In genomic region chr1:154463512-154463990, GRCh38 we compare ENCODE assay signal across 8 cellular contexts. TPM values are rescaled to one million over a fixed set of nuclear protein-coding genes. Genes with fewer than 3 reads are reported as not detected.
DNase-seq lines count a peak whose midpoint lies in the region; ATAC-seq, FAIRE-seq and TF ChIP-seq lines count a peak whose summit lies in the region.

No MANE protein-coding gene starts in this region.

- H4K20me1 ChIP-seq in HepG2 (ENCODE audit: insufficient read depth, low read length), result no peaks in the 10 kb centered on the region

- H3K27me3 ChIP-seq in right lobe of liver, result no peaks in the 10 kb centered on the region
- no peaks in the 10 kb centered on the region for H3K27me3 ChIP-seq in HepG2 (ENCODE audit: control insufficient read depth in 1 of 2, insufficient read depth in 2 of 2, low read length in 2 of 2)
- no peaks in the 10 kb centered on the region for H3K27me3 ChIP-seq in thymus (ENCODE audit: control insufficient read depth, insufficient read depth)

- peaks cover 73% of the 10 kb centered on the region for H3K4me1 Mint-ChIP-seq in activated naive CD4-positive, alpha-beta T cell treated with anti-CD3 and anti-CD28 coated beads for 36 hours (ENCODE audit: low read depth)
- peaks cover 15% of the 10 kb centered on the region for H3K4me1 Mint-ChIP-seq in WTC11

- H3K9me3 Mint-ChIP-seq in activated naive CD4-positive, alpha-beta T cell treated with anti-CD3 and anti-CD28 coated beads for 36 hours, result no peaks in the 10 kb centered on the region
- H3K9me3 Mint-ChIP-seq in WTC11, result no peaks in the 10 kb centered on the region

- no peak overlapping the region for H3K27ac ChIP-seq in right lobe of liver
- H3K27ac ChIP-seq in HepG2 (ENCODE audit: extremely low read length, insufficient read depth, low read length), result no peak overlapping the region
- peak overlapping the region; percentile 67 for H3K27ac ChIP-seq in thymus (ENCODE audit: low read depth)

- no peak overlapping the region for H2AFZ ChIP-seq in HepG2 (ENCODE audit: low read length)

- FAIRE-seq in HepG2 (lab: Jason Lieb, UNC), result no peak

- no peaks in the 10 kb centered on the region for H3K79me2 ChIP-seq in HepG2 (ENCODE audit: insufficient read depth, low read length)

- CTCF ChIA-PET in HepG2 (lab: Yijun Ruan, JAX; ENCODE audit: low intra/inter-chr PET ratio, low total read pairs) (no interaction called here), WTC11 (lab: Charles Lee) (interaction anchor here (0.6 to 1.5 kb wide), 3 partner anchors 16 to 83 kb away, joined by 3 to 5 read pairs (median 4); no protein-coding TSS in a partner anchor)
- CTCF ChIA-PET in activated naive CD4-positive, alpha-beta T cell treated with anti-CD3 and anti-CD28 coated beads for 36 hours (lab: Charles Lee), result interaction anchor here (0.6 to 1.4 kb wide), 4 partner anchors 15 to 403 kb away, joined by 3 read pairs; no protein-coding TSS in a partner anchor

- H3K4me1 ChIP-seq in right lobe of liver (peaks cover 0 to 1% (median 0%) of the 10 kb centered on the region in 4 donors), HepG2 (ENCODE audit: insufficient read depth, low read length) (no peaks in the 10 kb centered on the region), thymus (ENCODE audit: control insufficient read depth, insufficient read depth, low read length) (peaks cover 16% of the 10 kb centered on the region)

- POLR2A ChIA-PET in HepG2 (lab: Yijun Ruan, JAX), result no interaction called here
- POLR2A ChIA-PET in WTC11 (lab: Charles Lee), result interaction anchor here (0.5 kb wide), 1 partner anchor 389 kb away, joined by 3 read pairs; no protein-coding TSS in a partner anchor

- H3K4me2 ChIP-seq in HepG2 (ENCODE audit: low read depth, low read length), result no peak overlapping the region

- TF ChIP-seq CTCF in right lobe of liver (IDR thresholded peaks at IDR 0.05) (no peak), HepG2 (CRISPR knock-in tag; IDR thresholded peaks at IDR 0.05) (no peak), WTC11 (IDR thresholded peaks at IDR 0.05) (no peak)

- no peak overlapping the region for H3K9ac ChIP-seq in HepG2 (ENCODE audit: insufficient read depth, low read depth, low read length)

- no peak for TF ChIP-seq POLR2A in right lobe of liver (IDR thresholded peaks at IDR 0.05)
- no peak for TF ChIP-seq POLR2A in HepG2 (IDR thresholded peaks at IDR 0.05; ENCODE audit: insufficient read depth in 1 of 2, low read depth in 2 of 2, low read length in 2 of 2)

- ATAC-seq in right lobe of liver, result peak; percentile 6 to 25 (median 18)
- no peak for ATAC-seq in HepG2
- no peak for ATAC-seq in WTC11

- H3K9me3 ChIP-seq in right lobe of liver, result no peaks in the 10 kb centered on the region
- H3K9me3 ChIP-seq in HepG2 (ENCODE audit: low read length), result no peaks in the 10 kb centered on the region
- H3K9me3 ChIP-seq in thymus (ENCODE audit: control insufficient read depth), result no peaks in the 10 kb centered on the region

- in situ Hi-C loops in HepG2 (cut with HindIII; ENCODE audit: extremely low pct_ligation_motif_present, low pct_unique_long_range_greater_than_20kb), result no loop called here

- H3K27ac Mint-ChIP-seq in activated naive CD4-positive, alpha-beta T cell treated with anti-CD3 and anti-CD28 coated beads for 36 hours, result peak overlapping the region; percentile 78
- H3K27ac Mint-ChIP-seq in WTC11, result no peak overlapping the region

- BruUV-seq in HepG2 (replicated peaks; lab: Mats Ljungman, UMichigan), result no TSS peak

- H3K4me3 ChIP-seq in right lobe of liver, result no peak overlapping the region
- H3K4me3 ChIP-seq in HepG2 (replicated peaks in 1 of 3; ENCODE audit: insufficient read depth in 1 of 3, low read depth in 2 of 3, low read length in 3 of 3), result no peak overlapping the region
- no peak overlapping the region for H3K4me3 ChIP-seq in thymus (ENCODE audit: low read length)

- H3K36me3 Mint-ChIP-seq in activated naive CD4-positive, alpha-beta T cell treated with anti-CD3 and anti-CD28 coated beads for 36 hours (ENCODE audit: low read depth), result peaks cover 4% of the 10 kb centered on the region
- no peaks in the 10 kb centered on the region for H3K36me3 Mint-ChIP-seq in WTC11

- TF ChIP-seq RAD21 in HepG2 (CRISPR knock-in tag; IDR thresholded peaks at IDR 0.05), result no peak

- no peaks in the 10 kb centered on the region for H3K27me3 Mint-ChIP-seq in activated naive CD4-positive, alpha-beta T cell treated with anti-CD3 and anti-CD28 coated beads for 36 hours (ENCODE audit: low read depth)
- no peaks in the 10 kb centered on the region for H3K27me3 Mint-ChIP-seq in WTC11 (ENCODE audit: low read depth)

- 62% methylated on average over 2 of the region's 4 CpGs for WGBS in right lobe of liver (ENCODE audit: insufficient coverage, low coverage, low lambda C conversion rate, missing lambda C conversion rate)
- 88% methylated on average over 4 of the region's 4 CpGs for WGBS in HepG2 (ENCODE audit: low lambda C conversion rate)
- 14% methylated on average over 4 of the region's 4 CpGs for WGBS in thymus

- intact Hi-C loops in right lobe of liver (cut with DNase I), result no loop called here
- intact Hi-C loops in HepG2 (cut with micrococcal nuclease; ENCODE audit: unreplicated experiment), result no loop called here
- intact Hi-C loops in activated naive CD4-positive, alpha-beta T cell treated with anti-CD3 and anti-CD28 coated beads for 36 hours (cut with micrococcal nuclease), result loop anchor here (1.0 to 2.0 kb wide), 5 partner anchors 13 to 110 kb away; no protein-coding TSS in a partner anchor

- H3K36me3 ChIP-seq in right lobe of liver (peaks cover 0 to 94% (median 27%) of the 10 kb centered on the region in 4 donors), HepG2 (replicated peaks in 1 of 2; ENCODE audit: control insufficient read depth in 1 of 2, insufficient read depth in 2 of 2, low read length in 2 of 2) (no peaks in the 10 kb centered on the region), thymus (ENCODE audit: control insufficient read depth, insufficient read depth) (no peaks in the 10 kb centered on the region)

- DNase-seq in right lobe of liver, result no peak
- DNase-seq in HepG2 (ENCODE audit: low spot score), result no peak
- peak; percentile 89 for DNase-seq in activated naive CD4-positive, alpha-beta T cell treated with anti-CD3 and anti-CD28 coated beads for 36 hours
- peak; percentile 59 to 79 for DNase-seq in lung microvascular endothelial cell (ENCODE audit: low read depth in 2 of 2)
- DNase-seq in NCI-H345 (lab: John Stamatoyannopoulos, UW), result no peak
- DNase-seq in globus pallidus (ENCODE audit: low spot score), result no peak
- DNase-seq in WTC11 (ENCODE audit: low spot score), result no peak

- TF ChIP-seq EP300 in HepG2 (IDR thresholded peaks at IDR 0.05; ENCODE audit: low read depth in 2 of 2, low read length in 2 of 2) (no peak), HepG2 (CRISPR knock-in tag; IDR thresholded peaks at IDR 0.05; ENCODE audit: borderline replicate concordance) (no peak)

- H3K4me3 Mint-ChIP-seq in activated naive CD4-positive, alpha-beta T cell treated with anti-CD3 and anti-CD28 coated beads for 36 hours, result no peak overlapping the region
- H3K4me3 Mint-ChIP-seq in WTC11, result no peak overlapping the region

RNA-seq across cellular contexts. Expression of gene TDRD10, which starts 38.5 kb away (rescaled TPM):
- total RNA-seq in right lobe of liver (1 to 10 TPM in 5 of 6 experiments, under 1 TPM in 1; 0.92 to 2.2 (median 1.4) TPM), HepG2 (2016; rRNA removed; fragmentation: Illumina TruSeq; extraction: Trizol) (not detected in 2 replicates), lung microvascular endothelial cell (3.5 and 5.0 TPM in 2 replicates), WTC11 (2021) (0.09 to 0.46 TPM (median 0.25 TPM) in 3 replicates)
- not detected in 2 replicates for total RNA-seq in HepG2 (2016; cell fraction: cytosol; rRNA removed; fragmentation: Illumina TruSeq; extraction: Trizol; ENCODE audit: low read depth)
- total RNA-seq in HepG2 (2016; cell fraction: insoluble cytoplasmic fraction; rRNA removed; fragmentation: Illumina TruSeq; extraction: Trizol), result not detected in 2 replicates
- not detected in 2 replicates for total RNA-seq in HepG2 (2016; cell fraction: membrane; rRNA removed; fragmentation: Illumina TruSeq; extraction: Trizol)
- not detected in 2 replicates for total RNA-seq in HepG2 (2016; cell fraction: nucleus; rRNA removed; fragmentation: Illumina TruSeq; extraction: Trizol)
- polyA plus RNA-seq in HepG2 (2011; rRNA removed) (not detected in 2 replicates), thymus (12.2 TPM)
- polyA plus RNA-seq in HepG2 (2011; cell fraction: cytosol; rRNA removed), result not detected in 2 replicates
- polyA plus RNA-seq in HepG2 (2011; cell fraction: nucleus; rRNA removed), result not detected in 2 replicates
- polyA plus RNA-seq in HepG2 (2012), result not detected in 2 replicates
- polyA plus RNA-seq in HepG2 (2016; cell fraction: cytosol; fragmentation: Illumina TruSeq; extraction: Trizol; ENCODE audit: low read depth), result not detected in 2 replicates
- polyA plus RNA-seq in HepG2 (2016; cell fraction: insoluble cytoplasmic fraction; fragmentation: Illumina TruSeq; extraction: Trizol; ENCODE audit: low read depth), result not detected in 2 replicates
- polyA plus RNA-seq in HepG2 (2016; cell fraction: membrane; fragmentation: Illumina TruSeq; extraction: Trizol; ENCODE audit: low read depth), result not detected in 2 replicates
- polyA plus RNA-seq in HepG2 (2016; cell fraction: nucleus; fragmentation: Illumina TruSeq; extraction: Trizol; ENCODE audit: insufficient read depth, low read depth), result not detected in 2 replicates
- polyA minus RNA-seq in HepG2 (2011; rRNA and poly(A)+ RNA removed; ENCODE audit: low replicate concordance), result 0.07 TPM in 1 of 2 replicates, not detected in the other
- not detected in 2 replicates for polyA minus RNA-seq in HepG2 (2011; cell fraction: cytosol; rRNA and poly(A)+ RNA removed)
- not detected in 2 replicates for polyA minus RNA-seq in HepG2 (2011; cell fraction: nucleus; rRNA and poly(A)+ RNA removed)
- not detected for total RNA-seq in activated naive CD4-positive, alpha-beta T cell treated with anti-CD3 and anti-CD28 coated beads for 36 hours

RNA-seq across cellular contexts. Expression of gene SHE, which starts 38.7 kb away (rescaled TPM):
- total RNA-seq in right lobe of liver (1 to 10 TPM; 4.0 to 5.6 (median 4.7) TPM), HepG2 (2016; rRNA removed; fragmentation: Illumina TruSeq; extraction: Trizol) (not detected in 2 replicates), lung microvascular endothelial cell (62.3 and 91.7 TPM in 2 replicates), WTC11 (2021) (0.73 to 1.1 TPM (median 0.79 TPM) in 3 replicates)
- total RNA-seq in HepG2 (2016; cell fraction: cytosol; rRNA removed; fragmentation: Illumina TruSeq; extraction: Trizol; ENCODE audit: low read depth), result not detected in 2 replicates
- total RNA-seq in HepG2 (2016; cell fraction: insoluble cytoplasmic fraction; rRNA removed; fragmentation: Illumina TruSeq; extraction: Trizol), result not detected in 2 replicates
- not detected in 2 replicates for total RNA-seq in HepG2 (2016; cell fraction: membrane; rRNA removed; fragmentation: Illumina TruSeq; extraction: Trizol)
- not detected in 2 replicates for total RNA-seq in HepG2 (2016; cell fraction: nucleus; rRNA removed; fragmentation: Illumina TruSeq; extraction: Trizol)
- polyA plus RNA-seq in HepG2 (2011; rRNA removed) (not detected in 2 replicates), thymus (7.6 TPM)
- not detected in 2 replicates for polyA plus RNA-seq in HepG2 (2011; cell fraction: cytosol; rRNA removed)
- not detected in 2 replicates for polyA plus RNA-seq in HepG2 (2011; cell fraction: nucleus; rRNA removed)
- polyA plus RNA-seq in HepG2 (2012), result not detected in 2 replicates
- not detected in 2 replicates for polyA plus RNA-seq in HepG2 (2016; cell fraction: cytosol; fragmentation: Illumina TruSeq; extraction: Trizol; ENCODE audit: low read depth)
- not detected in 2 replicates for polyA plus RNA-seq in HepG2 (2016; cell fraction: insoluble cytoplasmic fraction; fragmentation: Illumina TruSeq; extraction: Trizol; ENCODE audit: low read depth)
- not detected in 2 replicates for polyA plus RNA-seq in HepG2 (2016; cell fraction: membrane; fragmentation: Illumina TruSeq; extraction: Trizol; ENCODE audit: low read depth)
- not detected in 2 replicates for polyA plus RNA-seq in HepG2 (2016; cell fraction: nucleus; fragmentation: Illumina TruSeq; extraction: Trizol; ENCODE audit: insufficient read depth, low read depth)
- polyA minus RNA-seq in HepG2 (2011; rRNA and poly(A)+ RNA removed; ENCODE audit: low replicate concordance), result not detected in 2 replicates
- polyA minus RNA-seq in HepG2 (2011; cell fraction: cytosol; rRNA and poly(A)+ RNA removed), result not detected in 2 replicates
- not detected in 2 replicates for polyA minus RNA-seq in HepG2 (2011; cell fraction: nucleus; rRNA and poly(A)+ RNA removed)
- not detected for total RNA-seq in activated naive CD4-positive, alpha-beta T cell treated with anti-CD3 and anti-CD28 coated beads for 36 hours

RNA-seq across cellular contexts. Expression of gene IL6R, which starts 58.4 kb away (rescaled TPM):
- total RNA-seq in right lobe of liver (100 to 1,000 TPM in 2 of 6 experiments, 10 to 100 TPM in 4; 32.2 to 145 (median 68.2) TPM), HepG2 (2016; rRNA removed; fragmentation: Illumina TruSeq; extraction: Trizol) (3.5 and 5.0 TPM in 2 replicates), lung microvascular endothelial cell (7.6 and 9.7 TPM in 2 replicates), WTC11 (2021) (3.2 to 7.0 TPM (median 3.4 TPM) in 3 replicates)
- 0.71 and 0.91 TPM in 2 replicates for total RNA-seq in HepG2 (2016; cell fraction: cytosol; rRNA removed; fragmentation: Illumina TruSeq; extraction: Trizol; ENCODE audit: low read depth)
- 1.9 and 4.6 TPM in 2 replicates for total RNA-seq in HepG2 (2016; cell fraction: insoluble cytoplasmic fraction; rRNA removed; fragmentation: Illumina TruSeq; extraction: Trizol)
- total RNA-seq in HepG2 (2016; cell fraction: membrane; rRNA removed; fragmentation: Illumina TruSeq; extraction: Trizol), result 1.2 and 1.3 TPM in 2 replicates
- 3.7 and 4.0 TPM in 2 replicates for total RNA-seq in HepG2 (2016; cell fraction: nucleus; rRNA removed; fragmentation: Illumina TruSeq; extraction: Trizol)
- polyA plus RNA-seq in HepG2 (2011; rRNA removed) (24.5 and 30.5 TPM in 2 replicates), thymus (10.3 TPM)
- 15.2 and 20.2 TPM in 2 replicates for polyA plus RNA-seq in HepG2 (2011; cell fraction: cytosol; rRNA removed)
- 15.9 and 16.7 TPM in 2 replicates for polyA plus RNA-seq in HepG2 (2011; cell fraction: nucleus; rRNA removed)
- polyA plus RNA-seq in HepG2 (2012), result 13.7 and 18.5 TPM in 2 replicates
- polyA plus RNA-seq in HepG2 (2016; cell fraction: cytosol; fragmentation: Illumina TruSeq; extraction: Trizol; ENCODE audit: low read depth), result 0.28 and 0.32 TPM in 2 replicates
- 1.4 and 2.1 TPM in 2 replicates for polyA plus RNA-seq in HepG2 (2016; cell fraction: insoluble cytoplasmic fraction; fragmentation: Illumina TruSeq; extraction: Trizol; ENCODE audit: low read depth)
- 0.60 and 0.65 TPM in 2 replicates for polyA plus RNA-seq in HepG2 (2016; cell fraction: membrane; fragmentation: Illumina TruSeq; extraction: Trizol; ENCODE audit: low read depth)
- polyA plus RNA-seq in HepG2 (2016; cell fraction: nucleus; fragmentation: Illumina TruSeq; extraction: Trizol; ENCODE audit: insufficient read depth, low read depth), result 4.0 and 4.9 TPM in 2 replicates
- polyA minus RNA-seq in HepG2 (2011; rRNA and poly(A)+ RNA removed; ENCODE audit: low replicate concordance), result 13.3 and 63.4 TPM in 2 replicates
- 10.3 and 13.7 TPM in 2 replicates for polyA minus RNA-seq in HepG2 (2011; cell fraction: cytosol; rRNA and poly(A)+ RNA removed)
- polyA minus RNA-seq in HepG2 (2011; cell fraction: nucleus; rRNA and poly(A)+ RNA removed), result 13.4 and 13.8 TPM in 2 replicates
- 10 to 100 TPM; 17.3 to 25.9 TPM for total RNA-seq in activated naive CD4-positive, alpha-beta T cell treated with anti-CD3 and anti-CD28 coated beads for 36 hours

Comparison
In these comparisons a context has a peak if more than half of its experiments do, and no peak if none do; other contexts are left out.
1. ATAC-seq: peak in right lobe of liver (4 of 4); none in HepG2 (single experiment) and WTC11 (single experiment).
2. DNase-seq: peak in activated naive CD4-positive, alpha-beta T cell treated with anti-CD3 and anti-CD28 coated beads for 36 hours (single experiment) and lung microvascular endothelial cell (2 of 2); none in right lobe of liver (0 of 3), HepG2 (single experiment), NCI-H345 (single experiment), globus pallidus (single experiment) and WTC11 (single experiment).